12 cellular contexts compared by ENCODE assay signal in the genomic region with DNA sequence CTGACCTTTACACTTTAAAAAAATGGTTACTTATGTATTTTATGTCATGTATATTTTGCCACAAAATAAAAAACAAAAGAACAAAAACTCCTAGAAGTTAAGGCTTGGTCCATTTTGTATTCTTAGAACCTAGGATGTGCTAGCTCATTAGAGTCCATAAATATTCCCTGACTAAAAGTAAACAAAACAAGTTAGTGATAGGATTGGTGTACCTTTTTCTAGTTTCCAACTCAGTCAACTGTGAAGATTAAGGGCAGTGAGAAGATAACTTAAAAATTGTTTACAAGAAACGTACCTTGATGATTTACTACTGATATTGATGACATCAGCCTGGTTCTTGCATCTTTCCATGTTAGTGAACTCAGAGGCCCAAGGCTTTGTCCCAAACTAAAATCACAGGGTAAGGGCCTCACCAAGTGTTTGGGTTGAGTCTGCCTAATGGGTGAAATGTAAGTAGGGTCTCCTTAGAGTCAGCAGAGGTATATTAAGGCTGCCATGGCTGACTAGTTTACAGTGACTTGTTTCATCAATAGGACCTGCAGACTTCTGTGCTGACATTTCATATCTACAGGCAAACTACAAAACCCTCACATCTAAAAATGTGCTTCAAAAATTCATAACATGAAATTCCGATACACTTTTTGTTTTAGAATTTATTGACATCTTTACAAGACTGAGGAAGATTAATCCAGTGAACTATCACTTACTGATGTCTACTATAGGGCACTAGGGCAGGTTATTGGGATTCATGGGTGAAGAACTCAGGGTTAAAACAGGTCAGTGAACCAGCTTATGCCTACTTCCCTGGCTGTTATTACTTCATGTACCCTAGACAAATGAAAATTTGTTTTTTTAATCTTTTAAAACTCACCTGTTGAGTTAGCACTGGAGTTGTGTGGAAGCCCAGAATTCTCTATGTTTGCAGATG. TPM values are rescaled to one million over a fixed set of nuclear protein-coding genes. Genes with fewer than 3 reads are reported as not detected.
DNase-seq lines count a peak whose midpoint lies in the region; ATAC-seq and TF ChIP-seq lines count a peak whose summit lies in the region.
"Had no signal": no experiment of that assay in that cellular context is flagged by ENCODE, and none has a peak within 500 bp of the region (broad histone marks: within the 10 kb centered on the region; RNA-seq: fewer than 3 reads in every experiment).

No MANE protein-coding gene starts in this region.

- peak overlapping the region; percentile 0 for H3K27ac Mint-ChIP-seq in endodermal cell
- peak overlapping the region; percentile 83 for H3K27ac Mint-ChIP-seq in stimulated activated effector memory CD8-positive, alpha-beta T cell treated with anti-CD3 and anti-CD28 coated beads, Interleukin-12 subunit alpha, Interleukin-12 subunit beta, amount 100 ng/mL, for 72 hours
- no peak overlapping the region for H3K27ac Mint-ChIP-seq in glutamatergic neuron (ENCODE audit: unreplicated experiment)

- H3K9ac ChIP-seq in endodermal cell (ENCODE audit: extremely low read depth, low read length, poor library complexity, severe bottlenecking) = no peak overlapping the region

- DNase-seq in NOMO-1 treated with DMSO at 0.1 percent for 48 hours (lab: John Stamatoyannopoulos, UW; ENCODE audit: unreplicated experiment) (peak; percentile 38), NOMO-1 (lab: John Stamatoyannopoulos, UW; ENCODE audit: unreplicated experiment in 2 of 2) (no peak), SJSA1 (ENCODE audit: low read depth in 1 of 2, low spot score in 2 of 2) (no peak), endodermal cell (no peak), glutamatergic neuron (no peak), NCI-H1694 treated with DMSO at 0.1 percent for 48 hours (lab: John Stamatoyannopoulos, UW) (no peak)
- no peak for DNase-seq in stimulated activated effector memory CD8-positive, alpha-beta T cell treated with anti-CD3 and anti-CD28 coated beads, Interleukin-12 subunit alpha, Interleukin-12 subunit beta, amount 100 ng/mL, for 72 hours (ENCODE audit: low spot score in 2 of 2)
- no peak for DNase-seq in activated CD8-positive, alpha-beta memory T cell treated with anti-CD3 and anti-CD28 coated beads, Interleukin-2, amount 50 U/mL, for 48 hours
- DNase-seq: gastrocnemius medialis, NCI-H1417 treated with DMSO at 0.1 percent for 48 hours had no signal

- H3K4me1 Mint-ChIP-seq in endodermal cell (peaks cover 38% of the 10 kb centered on the region), glutamatergic neuron (ENCODE audit: low read depth, unreplicated experiment) (peaks cover 6% of the 10 kb centered on the region)
- peaks cover 81% of the 10 kb centered on the region for H3K4me1 Mint-ChIP-seq in stimulated activated effector memory CD8-positive, alpha-beta T cell treated with anti-CD3 and anti-CD28 coated beads, Interleukin-12 subunit alpha, Interleukin-12 subunit beta, amount 100 ng/mL, for 72 hours

- H3K9me3 Mint-ChIP-seq in endodermal cell = peaks cover 20% of the 10 kb centered on the region
- H3K9me3 Mint-ChIP-seq in stimulated activated effector memory CD8-positive, alpha-beta T cell treated with anti-CD3 and anti-CD28 coated beads, Interleukin-12 subunit alpha, Interleukin-12 subunit beta, amount 100 ng/mL, for 72 hours = no peaks in the 10 kb centered on the region
- no peaks in the 10 kb centered on the region for H3K9me3 Mint-ChIP-seq in glutamatergic neuron (ENCODE audit: unreplicated experiment)

- H3K4me3 ChIP-seq in SJSA1 (no peak overlapping the region), endodermal cell (ENCODE audit: low read length) (peak overlapping the region; percentile 90)
- H3K4me3 ChIP-seq: gastrocnemius medialis, lung had no signal

- ATAC-seq in stimulated activated effector memory CD8-positive, alpha-beta T cell treated with anti-CD3 and anti-CD28 coated beads, Interleukin-12 subunit alpha, Interleukin-12 subunit beta, amount 100 ng/mL, for 72 hours = no peak
- ATAC-seq: gastrocnemius medialis had no signal

- TF ChIP-seq CTCF in endodermal cell (conservative IDR thresholded peaks at IDR 0.05) (no peak), glutamatergic neuron (IDR thresholded peaks at IDR 0.05; ENCODE audit: partially characterized antibody, unreplicated experiment) (no peak)

- no peak overlapping the region for H3K4me3 Mint-ChIP-seq in endodermal cell
- H3K4me3 Mint-ChIP-seq in stimulated activated effector memory CD8-positive, alpha-beta T cell treated with anti-CD3 and anti-CD28 coated beads, Interleukin-12 subunit alpha, Interleukin-12 subunit beta, amount 100 ng/mL, for 72 hours = peak overlapping the region; percentile 92
- no peak overlapping the region for H3K4me3 Mint-ChIP-seq in glutamatergic neuron (ENCODE audit: unreplicated experiment)

- H3K9me3 ChIP-seq in SJSA1 (replicated peaks) (no peaks in the 10 kb centered on the region), endodermal cell (ENCODE audit: control insufficient read depth, low read length) (peaks cover 16% of the 10 kb centered on the region)
- H3K9me3 ChIP-seq: gastrocnemius medialis had no signal

- H3K4me1 ChIP-seq in SJSA1 (replicated peaks) (peaks cover 54% of the 10 kb centered on the region), endodermal cell (ENCODE audit: control insufficient read depth, insufficient read depth, low read length) (peaks cover 3% of the 10 kb centered on the region)

- H3K36me3 ChIP-seq in SJSA1 (peaks cover 48% of the 10 kb centered on the region), endodermal cell (ENCODE audit: control insufficient read depth, insufficient read depth, low read length) (peaks cover 41% of the 10 kb centered on the region)

- WGBS in endodermal cell (ENCODE audit: insufficient coverage in 1 of 2, insufficient read length in 1 of 2), 2 experiments = 87 to 94% methylated on average over 2 of the region's 2 CpGs

- H3K27me3 ChIP-seq in SJSA1 (replicated peaks) (no peaks in the 10 kb centered on the region), endodermal cell (ENCODE audit: control insufficient read depth, insufficient read depth, low read length, poor library complexity, severe bottlenecking) (no peaks in the 10 kb centered on the region)
- H3K27me3 ChIP-seq: gastrocnemius medialis had no signal

- H3K27me3 Mint-ChIP-seq in endodermal cell (ENCODE audit: insufficient read depth) (no peaks in the 10 kb centered on the region), glutamatergic neuron (ENCODE audit: unreplicated experiment) (peaks cover 4% of the 10 kb centered on the region)

- H3K27ac ChIP-seq in SJSA1 = peak overlapping the region; percentile 98
- no peak overlapping the region for H3K27ac ChIP-seq in endodermal cell (ENCODE audit: low read depth, low read length)
- H3K27ac ChIP-seq: 22Rv1, gastrocnemius medialis had no signal

- H3K36me3 Mint-ChIP-seq in endodermal cell (ENCODE audit: low read depth) (peaks cover 48% of the 10 kb centered on the region), glutamatergic neuron (ENCODE audit: unreplicated experiment) (peaks cover 5% of the 10 kb centered on the region)
- peaks cover 68% of the 10 kb centered on the region for H3K36me3 Mint-ChIP-seq in stimulated activated effector memory CD8-positive, alpha-beta T cell treated with anti-CD3 and anti-CD28 coated beads, Interleukin-12 subunit alpha, Interleukin-12 subunit beta, amount 100 ng/mL, for 72 hours

RNA-seq across cellular contexts. Expression of gene TMEM123, which starts 4.4 kb away (rescaled TPM):
- total RNA-seq in SJSA1 (2014; rRNA removed; shearing (Covaris generic)) = 196 and 263 TPM in 2 replicates
- total RNA-seq in endodermal cell (100 to 1,000 TPM; 216 to 256 TPM), glutamatergic neuron (ENCODE audit: unreplicated experiment) (18.1 TPM)
- 193 TPM for polyA plus RNA-seq in endodermal cell (2013, experiment 1 of 2)
- 178 TPM for polyA plus RNA-seq in endodermal cell (2013, experiment 2 of 2)

Comparison
In these comparisons a context has a peak if more than half of its experiments do, and no peak if none do; other contexts are left out.
1. RNA of gene TMEM123, which starts 4.4 kb away (total RNA-seq): 196 to 263 TPM in SJSA1 and 216 to 256 TPM in endodermal cell; 18.1 TPM in glutamatergic neuron (single experiment); every median in the first group is over 10 times any median in the second.